In genomic region chr1:162822391-162823200, GRCh38 we compare ENCODE assay signal across 9 cellular contexts. TPM values are rescaled to one million over a fixed set of nuclear protein-coding genes. Genes with fewer than 3 reads are reported as not detected.
DNase-seq lines count a peak whose midpoint lies in the region; ATAC-seq and TF ChIP-seq lines count a peak whose summit lies in the region.
"Had no signal": no experiment of that assay in that cellular context is flagged by ENCODE, and none has a peak within 500 bp of the region (broad histone marks: within the 10 kb centered on the region; RNA-seq: fewer than 3 reads in every experiment).

No MANE protein-coding gene starts in this region.

- H3K9me3 Mint-ChIP-seq in T-helper 1 cell treated with Interleukin-12 subunit alpha and Interleukin-12 subunit beta and Interleukin-4 antibody, amounts not matched to agents 30 μg/mL and 1 μg/mL, for 36 hours: no peaks in the 10 kb centered on the region
- no peaks in the 10 kb centered on the region for H3K9me3 Mint-ChIP-seq in central memory CD8-positive, alpha-beta T cell

- H3K4me1 ChIP-seq in stomach: peaks cover 7 to 18% (median 14%) of the 10 kb centered on the region in 4 donors
- H3K4me1 ChIP-seq: BLaER1 treated with 17β-estradiol and CSF1 and Interleukin-3, amounts not matched to agents 10 nM and 100 nM had no signal

- no peaks in the 10 kb centered on the region for H3K36me3 ChIP-seq in stomach
- H3K36me3 ChIP-seq: BLaER1 treated with 17β-estradiol and CSF1 and Interleukin-3, amounts not matched to agents 10 nM and 100 nM had no signal

- DNase-seq in T-helper 1 cell (no peak), NCI-H524 treated with DMSO at 0.1 percent for 48 hours (lab: John Stamatoyannopoulos, UW) (peak; percentile 36), left colon (peak in 1 of 2 donors; percentile 11), stomach (peak; percentile 35)
- DNase-seq in central memory CD8-positive, alpha-beta T cell (ENCODE audit: low spot score in 2 of 2): no peak

- TF ChIP-seq EP300 in stomach (IDR thresholded peaks at IDR 0.05): no peak

- TF ChIP-seq POLR2A in stomach (IDR thresholded peaks at IDR 0.05): no peak

- TF ChIP-seq CTCF in stomach (IDR thresholded peaks at IDR 0.05): no peak

- no peaks in the 10 kb centered on the region for H3K9me3 ChIP-seq in stomach
- H3K9me3 ChIP-seq: BLaER1 treated with 17β-estradiol and CSF1 and Interleukin-3, amounts not matched to agents 10 nM and 100 nM had no signal

- no peaks in the 10 kb centered on the region for H3K36me3 Mint-ChIP-seq in T-helper 1 cell treated with Interleukin-12 subunit alpha and Interleukin-12 subunit beta and Interleukin-4 antibody, amounts not matched to agents 30 μg/mL and 1 μg/mL, for 36 hours (ENCODE audit: low read depth)
- no peaks in the 10 kb centered on the region for H3K36me3 Mint-ChIP-seq in central memory CD8-positive, alpha-beta T cell (ENCODE audit: insufficient read depth)

- H3K4me3 Mint-ChIP-seq in T-helper 1 cell treated with Interleukin-12 subunit alpha and Interleukin-12 subunit beta and Interleukin-4 antibody, amounts not matched to agents 30 μg/mL and 1 μg/mL, for 36 hours: peak overlapping the region; percentile 68
- H3K4me3 Mint-ChIP-seq in central memory CD8-positive, alpha-beta T cell: peak overlapping the region; percentile 71

- peaks cover 0 to 19% (median 9%) of the 10 kb centered on the region in 3 donors for H3K27me3 ChIP-seq in stomach
- H3K27me3 ChIP-seq: BLaER1 treated with 17β-estradiol and CSF1 and Interleukin-3, amounts not matched to agents 10 nM and 100 nM had no signal

- H3K4me3 ChIP-seq in stomach: peak overlapping the region; percentile 41 to 51 (median 48)
- H3K4me3 ChIP-seq: BLaER1 treated with 17β-estradiol and CSF1 and Interleukin-3, amounts not matched to agents 10 nM and 100 nM had no signal

- intact Hi-C loops in left colon (cut with DNase I, micrococcal nuclease) (no loop called here), stomach (cut with DNase I; ENCODE audit: low total_unique reads) (no loop called here)

- ATAC-seq in central memory CD8-positive, alpha-beta T cell (replicated peaks; ENCODE audit: extremely low read depth, poor library complexity, severe bottlenecking): peak; percentile 16
- ATAC-seq in left colon: peak; percentile 24
- no peak for ATAC-seq in GM19035 (IDR thresholded peaks at IDR 0.05; ENCODE audit: unreplicated experiment)
- no peak for ATAC-seq in GM21737 (IDR thresholded peaks at IDR 0.05; ENCODE audit: unreplicated experiment)

- no peak overlapping the region for H3K27ac ChIP-seq in stomach
- H3K27ac ChIP-seq: BLaER1 treated with 17β-estradiol and CSF1 and Interleukin-3, amounts not matched to agents 10 nM and 100 nM had no signal

- peaks cover 17% of the 10 kb centered on the region for H3K4me1 Mint-ChIP-seq in T-helper 1 cell treated with Interleukin-12 subunit alpha and Interleukin-12 subunit beta and Interleukin-4 antibody, amounts not matched to agents 30 μg/mL and 1 μg/mL, for 36 hours (ENCODE audit: low read depth)
- H3K4me1 Mint-ChIP-seq in central memory CD8-positive, alpha-beta T cell: peaks cover 19% of the 10 kb centered on the region

- H3K27ac Mint-ChIP-seq in T-helper 1 cell treated with Interleukin-12 subunit alpha and Interleukin-12 subunit beta and Interleukin-4 antibody, amounts not matched to agents 30 μg/mL and 1 μg/mL, for 36 hours: no peak overlapping the region
- H3K27ac Mint-ChIP-seq in central memory CD8-positive, alpha-beta T cell (ENCODE audit: low read depth): peak overlapping the region; percentile 82

- WGBS in stomach, 5 donors: 3 to 5% (median 3%) methylated on average over 32 to 44 of the region's 44 CpGs

- H3K27me3 Mint-ChIP-seq in T-helper 1 cell treated with Interleukin-12 subunit alpha and Interleukin-12 subunit beta and Interleukin-4 antibody, amounts not matched to agents 30 μg/mL and 1 μg/mL, for 36 hours (ENCODE audit: low read depth): peaks cover 38% of the 10 kb centered on the region
- H3K27me3 Mint-ChIP-seq in central memory CD8-positive, alpha-beta T cell: peaks cover 9% of the 10 kb centered on the region

RNA-seq across cellular contexts. Expression of gene HSD17B7, which starts 32.1 kb away (rescaled TPM):
- 10 to 100 TPM; 17.4 to 32.0 TPM for total RNA-seq in left colon
- total RNA-seq in stomach: 10 to 100 TPM in 3 of 5 donors, 1 to 10 TPM in 2; 2.3 to 75.9 (median 30.8) TPM
- polyA plus RNA-seq in stomach: 10 to 100 TPM in 2 of 3 donors, 1 to 10 TPM in 1; 6.5 to 12.1 (median 11.8) TPM

RNA-seq across cellular contexts. Expression of gene CCDC190, which starts 38.4 kb away (rescaled TPM):
- total RNA-seq in left colon (not detected), stomach (under 1 TPM in 1 of 5 donors, not detected in 4; 0.92 TPM)
- 1 to 10 TPM in 1 of 3 donors, not detected in 2; 2.4 TPM for polyA plus RNA-seq in stomach

Comparison
In these comparisons a context has a peak if more than half of its experiments do, and no peak if none do; other contexts are left out.
1. DNase-seq: peak in NCI-H524 treated with DMSO at 0.1 percent for 48 hours (single experiment) and stomach (single experiment); none in T-helper 1 cell (0 of 5) and central memory CD8-positive, alpha-beta T cell (0 of 2).
2. ATAC-seq: peak in central memory CD8-positive, alpha-beta T cell (single experiment) and left colon (single experiment); none in GM19035 (single experiment) and GM21737 (single experiment).